Comparison of ENCODE assay signal across 8 cellular contexts in the genomic region with DNA sequence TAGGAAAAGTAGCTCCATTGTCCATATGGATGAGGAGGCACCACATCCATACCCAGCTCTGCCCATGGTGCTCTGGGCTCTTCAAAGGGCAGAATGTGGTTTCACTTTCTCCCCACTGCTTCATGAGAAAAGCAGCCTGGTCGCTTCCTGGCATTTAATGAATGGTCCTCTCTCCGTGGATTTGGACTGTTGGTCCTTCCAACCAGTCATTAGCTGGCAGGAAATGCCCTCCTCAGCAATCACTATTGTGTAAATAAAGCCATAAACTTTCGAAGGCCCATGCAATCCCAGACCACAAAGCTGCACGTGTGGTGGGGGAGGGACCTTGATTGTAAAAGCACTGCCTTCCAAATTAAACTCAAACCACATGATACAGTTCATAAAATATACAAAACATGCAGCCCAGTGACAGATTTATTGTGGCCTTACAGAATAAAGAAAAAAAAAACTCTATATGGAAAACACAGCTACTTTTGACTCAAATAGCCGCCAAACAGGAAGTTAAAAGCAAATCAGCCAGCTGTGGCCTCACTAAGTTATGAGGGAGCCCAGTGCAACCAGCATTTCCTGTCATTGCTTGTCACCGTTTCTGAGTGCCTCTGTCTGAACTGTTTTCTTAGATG. TPM values are rescaled to one million over a fixed set of nuclear protein-coding genes. Genes with fewer than 3 reads are reported as not detected.
DNase-seq lines count a peak whose midpoint lies in the region; ATAC-seq and TF ChIP-seq lines count a peak whose summit lies in the region.

No MANE protein-coding gene starts in this region.

- peak overlapping the region; percentile 85 to 92 (median 90) for H3K4me3 Mint-ChIP-seq in immature natural killer cell

- peak overlapping the region; percentile 94 to 97 (median 96) for H3K27ac Mint-ChIP-seq in immature natural killer cell

- TF ChIP-seq CTCF in Peyer's patch (IDR thresholded peaks at IDR 0.05): no peak

- H3K4me1 ChIP-seq in Peyer's patch: peaks cover 0 to 5% (median 0%) of the 10 kb centered on the region in 4 donors

- no peaks in the 10 kb centered on the region for H3K27me3 ChIP-seq in Peyer's patch

- DNase-seq in DMS79 treated with DMSO at 0.1 percent for 48 hours (lab: John Stamatoyannopoulos, UW) (peak; percentile 50), Peyer's patch (peak; percentile 42 to 80 (median 67)), amniotic epithelial cell (ENCODE audit: low read depth) (peak; percentile 73), immature natural killer cell (peak; percentile 56 to 63 (median 62)), NCI-H2227 (lab: John Stamatoyannopoulos, UW; ENCODE audit: unreplicated experiment) (no peak)
- DNase-seq in stimulated activated CD4-positive, alpha-beta T cell treated with anti-CD3 and anti-CD28 coated beads, Interleukin-4, amount 100 ng/mL, for 24 hours: peak; percentile 30

- H3K9me3 ChIP-seq in Peyer's patch: no peaks in the 10 kb centered on the region

- H3K27ac ChIP-seq in Peyer's patch: peak overlapping the region; percentile 72 to 77 (median 74)

- TF ChIP-seq POLR2A in Peyer's patch (IDR thresholded peaks at IDR 0.05): no peak

- H3K9me3 Mint-ChIP-seq in immature natural killer cell: no peaks in the 10 kb centered on the region

- peak; percentile 88 for ATAC-seq in GM19452 (IDR thresholded peaks at IDR 0.05; ENCODE audit: unreplicated experiment)
- peak; percentile 65 for ATAC-seq in HG03457 (IDR thresholded peaks at IDR 0.05; ENCODE audit: unreplicated experiment)

- H3K4me1 Mint-ChIP-seq in immature natural killer cell: peaks cover 43 to 67% of the 10 kb centered on the region in 2 donors

- H3K27me3 Mint-ChIP-seq in immature natural killer cell (ENCODE audit: low read depth in 3 of 3): peaks cover 0 to 3% (median under 1%) of the 10 kb centered on the region in 3 donors

- H3K36me3 ChIP-seq in Peyer's patch: no peaks in the 10 kb centered on the region

- no peaks in the 10 kb centered on the region for H3K36me3 Mint-ChIP-seq in immature natural killer cell

- H3K4me3 ChIP-seq in Peyer's patch: peak overlapping the region; percentile 17 to 42 (median 35)

RNA-seq across cellular contexts. Expression of a gene that starts 8.1 kb away (rescaled TPM):
- 10 to 100 TPM; 19.8 to 27.9 (median 24.1) TPM for total RNA-seq in Peyer's patch
- 10 to 100 TPM; 47.5 to 75.3 (median 73.9) TPM for polyA plus RNA-seq in immature natural killer cell
